Comparison of ENCODE assay signal across 8 cellular contexts in the genomic region with DNA sequence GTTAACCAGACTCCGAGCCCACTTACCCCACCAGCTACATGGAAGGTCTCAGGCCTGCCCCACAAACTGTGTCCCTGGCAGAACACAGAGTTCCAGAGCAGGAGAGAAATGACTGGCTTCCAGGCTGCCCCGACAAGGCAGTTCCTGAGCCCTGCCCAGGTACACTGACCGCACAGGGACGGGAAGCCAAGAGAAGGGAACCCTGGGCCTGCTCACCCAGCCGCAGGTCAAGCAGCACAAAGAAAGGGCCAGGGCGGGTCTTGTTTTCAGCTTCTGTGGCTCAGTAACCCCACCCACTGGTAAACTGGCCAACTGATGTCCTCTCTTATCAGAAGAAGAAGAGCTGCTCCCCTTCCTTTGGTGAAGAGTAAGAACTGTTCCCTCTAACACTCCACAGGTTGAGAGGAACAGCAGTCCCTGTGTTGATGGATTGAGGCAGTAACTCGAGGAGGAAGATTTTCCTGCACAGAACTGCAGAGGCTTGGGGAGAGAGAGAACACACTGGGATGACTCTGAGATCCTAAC.
DNase-seq lines count a peak whose midpoint lies in the region; ATAC-seq and TF ChIP-seq lines count a peak whose summit lies in the region.

No MANE protein-coding gene starts in this region.

- TF ChIP-seq CTCF in GM12872 (IDR thresholded peaks at IDR 0.05; ENCODE audit: insufficient read depth, low read depth, low read length) (peak; percentile 57), OCI-LY7 (conservative IDR thresholded peaks at IDR 0.05; ENCODE audit: low read length) (peak; percentile 51; the same call in 1 of the 2 replicates), endodermal cell (conservative IDR thresholded peaks at IDR 0.05) (peak; percentile 51), ovary (IDR thresholded peaks at IDR 0.05) (no peak)

- H3K27ac Mint-ChIP-seq in endodermal cell: no peak overlapping the region

- H3K27me3 ChIP-seq in endodermal cell (ENCODE audit: control insufficient read depth, insufficient read depth, low read length, poor library complexity, severe bottlenecking): no peaks in the 10 kb centered on the region
- no peaks in the 10 kb centered on the region for H3K27me3 ChIP-seq in ovary

- peak overlapping the region; percentile 91 for H2AFZ ChIP-seq in OCI-LY7 (ENCODE audit: low read length)

- TF ChIP-seq POLR2A in ovary (IDR thresholded peaks at IDR 0.05): no peak

- H3K4me1 Mint-ChIP-seq in endodermal cell: peaks cover 30% of the 10 kb centered on the region

- WGBS in endodermal cell (ENCODE audit: insufficient coverage in 1 of 2, insufficient read length in 1 of 2), 2 experiments: 79 to 87% methylated on average over 6 to 7 of the region's 7 CpGs
- 42 to 48% (median 42%) methylated on average over 7 of the region's 7 CpGs for WGBS in ovary, 3 donors

- no peak overlapping the region for H3K9ac ChIP-seq in endodermal cell (ENCODE audit: extremely low read depth, low read length, poor library complexity, severe bottlenecking)

- H3K4me2 ChIP-seq in OCI-LY7 (ENCODE audit: low read length): peak overlapping the region; percentile 84

- no peak for TF ChIP-seq EP300 in ovary (IDR thresholded peaks at IDR 0.05)

- no peaks in the 10 kb centered on the region for H3K9me3 Mint-ChIP-seq in endodermal cell

- peak overlapping the region; percentile 27 for H3K4me3 ChIP-seq in OCI-LY7 (ENCODE audit: low read depth, low read length, poor library complexity, severe bottlenecking)
- no peak overlapping the region for H3K4me3 ChIP-seq in endodermal cell (ENCODE audit: low read length)
- H3K4me3 ChIP-seq in ovary: no peak overlapping the region

- no peaks in the 10 kb centered on the region for H3K36me3 ChIP-seq in OCI-LY7 (ENCODE audit: insufficient read depth, low read length)
- H3K36me3 ChIP-seq in endodermal cell (ENCODE audit: control insufficient read depth, insufficient read depth, low read length): no peaks in the 10 kb centered on the region
- no peaks in the 10 kb centered on the region for H3K36me3 ChIP-seq in ovary

- POLR2A ChIA-PET in OCI-LY7 (lab: Charles Lee): interaction anchor here (0.7 to 1.5 kb wide), 2 partner anchors 12 to 79 kb away, joined by 4 to 5 read pairs; no protein-coding TSS in a partner anchor

- H3K9me2 ChIP-seq in OCI-LY7 (ENCODE audit: insufficient read depth, low read length): no peaks in the 10 kb centered on the region

- no peaks in the 10 kb centered on the region for H3K27me3 Mint-ChIP-seq in endodermal cell (ENCODE audit: insufficient read depth)

- H3K9me3 ChIP-seq in OCI-LY7 (ENCODE audit: low read length) (no peaks in the 10 kb centered on the region), endodermal cell (ENCODE audit: control insufficient read depth, low read length) (no peaks in the 10 kb centered on the region), ovary (no peaks in the 10 kb centered on the region)

- peaks cover 55% of the 10 kb centered on the region for H3K4me1 ChIP-seq in OCI-LY7 (ENCODE audit: insufficient read depth, low read length, poor library complexity, severe bottlenecking)
- peaks cover 7% of the 10 kb centered on the region for H3K4me1 ChIP-seq in endodermal cell (ENCODE audit: control insufficient read depth, insufficient read depth, low read length)
- peaks cover 22% of the 10 kb centered on the region for H3K4me1 ChIP-seq in ovary (ENCODE audit: insufficient read depth)

- DNase-seq in OCI-LY7 (ENCODE audit: low spot score): peak; percentile 57
- peak; percentile 79 for DNase-seq in endodermal cell
- DNase-seq in ovary: peak in 4 of 5 donors; percentile 57 to 71 (median 65)
- no peak for DNase-seq in GOT3 (lab: John Stamatoyannopoulos, UW)
- DNase-seq in DMS153 (lab: John Stamatoyannopoulos, UW): no peak
- DNase-seq in SIG-M5 (lab: John Stamatoyannopoulos, UW): no peak

- intact Hi-C loops in OCI-LY7 (cut with micrococcal nuclease; ENCODE audit: unreplicated experiment): loop anchor here (1.0 to 5.0 kb wide), 3 partner anchors 66 to 278 kb away; no protein-coding TSS in a partner anchor
- intact Hi-C loops in ovary (cut with DNase I): no loop called here

- BruUV-seq in OCI-LY7 (replicated peaks; lab: Mats Ljungman, UMichigan): no TSS peak

- H3K79me2 ChIP-seq in OCI-LY7 (ENCODE audit: insufficient read depth, low read depth, low read length): no peaks in the 10 kb centered on the region

- CTCF ChIA-PET in OCI-LY7 (lab: Charles Lee; ENCODE audit: unreplicated experiment): interaction anchor here (0.8 kb wide), 1 partner anchor 12 kb away, joined by 3 read pairs; no protein-coding TSS in a partner anchor

- no peaks in the 10 kb centered on the region for H4K20me1 ChIP-seq in OCI-LY7 (ENCODE audit: insufficient read depth, low read length)

- H3K4me3 Mint-ChIP-seq in endodermal cell: no peak overlapping the region

- ATAC-seq in GM21737 (IDR thresholded peaks at IDR 0.05; ENCODE audit: unreplicated experiment): peak; percentile 39

- peaks cover 6% of the 10 kb centered on the region for H3K36me3 Mint-ChIP-seq in endodermal cell (ENCODE audit: low read depth)

- H3K27ac ChIP-seq in OCI-LY7 (ENCODE audit: low read depth, low read length, poor library complexity, severe bottlenecking): peak overlapping the region; percentile 91
- no peak overlapping the region for H3K27ac ChIP-seq in endodermal cell (ENCODE audit: low read depth, low read length)
- H3K27ac ChIP-seq in ovary: peak overlapping the region in 1 of 2 donors; percentile 62

Comparison
In these comparisons a context has a peak if more than half of its experiments do, and no peak if none do; other contexts are left out.
1. CTCF ChIP-seq: peak in GM12872 (single experiment), OCI-LY7 (single experiment) and endodermal cell (single experiment); none in ovary (0 of 3).
2. DNase-seq: peak in OCI-LY7 (single experiment), endodermal cell (single experiment) and ovary (4 of 5); none in GOT3 (single experiment), DMS153 (single experiment) and SIG-M5 (single experiment).